Comparison of ENCODE assay signal across 8 cellular contexts in the genomic region with DNA sequence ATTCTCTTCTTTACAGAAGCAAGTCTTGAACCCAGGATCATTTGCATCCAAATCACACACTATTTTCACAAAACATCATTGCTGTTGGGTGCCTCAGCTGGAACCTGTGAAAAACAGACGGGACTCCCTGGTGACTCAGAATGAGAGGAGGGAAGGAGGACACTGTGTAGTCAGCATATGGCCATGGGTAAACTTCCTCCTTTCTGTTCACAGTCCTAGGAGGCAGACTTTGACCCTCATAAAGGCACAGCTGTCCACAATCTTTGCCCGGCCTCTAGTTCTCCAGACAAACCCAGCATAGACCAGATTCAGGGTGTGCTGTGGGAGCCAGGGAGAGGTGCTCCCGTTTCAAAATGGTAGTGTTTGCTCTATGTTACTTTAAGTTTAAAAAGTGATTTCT.
DNase-seq lines count a peak whose midpoint lies in the region; ATAC-seq, FAIRE-seq and TF ChIP-seq lines count a peak whose summit lies in the region.

No MANE protein-coding gene starts in this region.

- H3K4me1 ChIP-seq in HepG2 (ENCODE audit: insufficient read depth, low read length), result peaks cover 17% of the 10 kb centered on the region
- peaks cover 13% of the 10 kb centered on the region for H3K4me1 ChIP-seq in endodermal cell (ENCODE audit: control insufficient read depth, insufficient read depth, low read length)

- POLR2A ChIA-PET in HepG2 (lab: Yijun Ruan, JAX), result interaction anchor here (1.2 kb wide), 1 partner anchor 441 kb away, joined by 3 read pairs; a partner anchor contains a TSS
- POLR2A ChIA-PET in activated CD4-positive, alpha-beta T cell treated with anti-CD3 and anti-CD28 coated beads for 36 hours (lab: Charles Lee), result no interaction called here

- H2AFZ ChIP-seq in HepG2 (ENCODE audit: low read length), result no peak overlapping the region

- 0% methylated on average over 3 of the region's 3 CpGs for WGBS in HepG2 (ENCODE audit: low lambda C conversion rate)
- 71 to 74% methylated on average over 2 to 3 of the region's 3 CpGs for WGBS in endodermal cell (ENCODE audit: insufficient coverage in 1 of 2, insufficient read length in 1 of 2), 2 experiments

- peaks cover 8% of the 10 kb centered on the region for H3K4me1 Mint-ChIP-seq in activated CD4-positive, alpha-beta T cell treated with anti-CD3 and anti-CD28 coated beads for 36 hours
- peaks cover 4% of the 10 kb centered on the region for H3K4me1 Mint-ChIP-seq in T-helper 2 cell treated with Interferon-gamma antibody and Interleukin-4, amounts not matched to agents 5 μg/mL and 100 μg/mL, for 36 hours (ENCODE audit: low read depth)
- H3K4me1 Mint-ChIP-seq in endodermal cell, result peaks cover 35% of the 10 kb centered on the region

- H3K9me3 Mint-ChIP-seq in activated CD4-positive, alpha-beta T cell treated with anti-CD3 and anti-CD28 coated beads for 36 hours (ENCODE audit: low read depth), result no peaks in the 10 kb centered on the region
- H3K9me3 Mint-ChIP-seq in T-helper 2 cell treated with Interferon-gamma antibody and Interleukin-4, amounts not matched to agents 5 μg/mL and 100 μg/mL, for 36 hours, result no peaks in the 10 kb centered on the region
- H3K9me3 Mint-ChIP-seq in endodermal cell, result no peaks in the 10 kb centered on the region

- CTCF ChIA-PET in HepG2 (lab: Yijun Ruan, JAX; ENCODE audit: low intra/inter-chr PET ratio, low total read pairs), result no interaction called here
- CTCF ChIA-PET in activated CD4-positive, alpha-beta T cell treated with anti-CD3 and anti-CD28 coated beads for 36 hours (lab: Charles Lee), result interaction anchor here (0.6 kb wide), 1 partner anchor 56 kb away, joined by 3 read pairs; no protein-coding TSS in a partner anchor

- peak in 1 of 2 experiments; percentile 45; a peak in 1 of 4 replicates for TF ChIP-seq EP300 in HepG2 (IDR thresholded peaks at IDR 0.05; ENCODE audit: low read depth in 2 of 2, low read length in 2 of 2)
- TF ChIP-seq EP300 in HepG2 (CRISPR knock-in tag; IDR thresholded peaks at IDR 0.05; ENCODE audit: borderline replicate concordance), result no peak

- no peaks in the 10 kb centered on the region for H3K9me3 ChIP-seq in HepG2 (ENCODE audit: low read length)
- H3K9me3 ChIP-seq in endodermal cell (ENCODE audit: control insufficient read depth, low read length), result no peaks in the 10 kb centered on the region

- peaks cover 2% of the 10 kb centered on the region for H3K27me3 Mint-ChIP-seq in activated CD4-positive, alpha-beta T cell treated with anti-CD3 and anti-CD28 coated beads for 36 hours
- peaks cover 12% of the 10 kb centered on the region for H3K27me3 Mint-ChIP-seq in T-helper 2 cell treated with Interferon-gamma antibody and Interleukin-4, amounts not matched to agents 5 μg/mL and 100 μg/mL, for 36 hours (ENCODE audit: low read depth)
- peaks cover 3% of the 10 kb centered on the region for H3K27me3 Mint-ChIP-seq in endodermal cell (ENCODE audit: insufficient read depth)

- ATAC-seq in GM18870 (IDR thresholded peaks at IDR 0.05; ENCODE audit: unreplicated experiment) (peak; percentile 100), HG02763 (IDR thresholded peaks at IDR 0.05; ENCODE audit: unreplicated experiment) (peak; percentile 97), HepG2 (peak; percentile 99)
- ATAC-seq in activated CD4-positive, alpha-beta T cell treated with anti-CD3 and anti-CD28 coated beads for 36 hours, result no peak

- DNase-seq in NOMO-1 treated with DMSO at 0.1 percent for 48 hours (lab: John Stamatoyannopoulos, UW; ENCODE audit: unreplicated experiment) (peak; percentile 90), HepG2 (ENCODE audit: low spot score) (peak; percentile 67), NCI-H2171 treated with DMSO at 0.1 percent for 48 hours (lab: John Stamatoyannopoulos, UW) (no peak), endodermal cell (no peak)
- DNase-seq in activated CD4-positive, alpha-beta T cell treated with anti-CD3 and anti-CD28 coated beads for 36 hours, result no peak
- no peak for DNase-seq in T-helper 2 cell treated with Interferon-gamma antibody and Interleukin-4, amounts not matched to agents 5 μg/mL and 100 μg/mL, for 36 hours (ENCODE audit: low spot score)

- H3K4me3 ChIP-seq in HepG2 (replicated peaks in 1 of 3; ENCODE audit: insufficient read depth in 1 of 3, low read depth in 2 of 3, low read length in 3 of 3) (no peak overlapping the region), endodermal cell (ENCODE audit: low read length) (no peak overlapping the region)

- H3K4me3 Mint-ChIP-seq in activated CD4-positive, alpha-beta T cell treated with anti-CD3 and anti-CD28 coated beads for 36 hours, result no peak overlapping the region
- no peak overlapping the region for H3K4me3 Mint-ChIP-seq in T-helper 2 cell treated with Interferon-gamma antibody and Interleukin-4, amounts not matched to agents 5 μg/mL and 100 μg/mL, for 36 hours
- no peak overlapping the region for H3K4me3 Mint-ChIP-seq in endodermal cell

- H3K27me3 ChIP-seq in HepG2 (ENCODE audit: control insufficient read depth in 1 of 2, insufficient read depth in 2 of 2, low read length in 2 of 2) (no peaks in the 10 kb centered on the region), endodermal cell (ENCODE audit: control insufficient read depth, insufficient read depth, low read length, poor library complexity, severe bottlenecking) (peaks cover 5% of the 10 kb centered on the region)

- no peak for TF ChIP-seq RAD21 in HepG2 (CRISPR knock-in tag; IDR thresholded peaks at IDR 0.05)

- BruUV-seq in HepG2 (replicated peaks; lab: Mats Ljungman, UMichigan), result no TSS peak

- H4K20me1 ChIP-seq in HepG2 (ENCODE audit: insufficient read depth, low read length), result no peaks in the 10 kb centered on the region

- H3K4me2 ChIP-seq in HepG2 (ENCODE audit: low read depth, low read length), result peak overlapping the region; percentile 44

- H3K79me2 ChIP-seq in HepG2 (ENCODE audit: insufficient read depth, low read length), result no peaks in the 10 kb centered on the region

- intact Hi-C loops in HepG2 (cut with micrococcal nuclease; ENCODE audit: unreplicated experiment), result loop anchor here (2.0 kb wide), 2 partner anchors 38 to 64 kb away; no protein-coding TSS in a partner anchor
- intact Hi-C loops in activated CD4-positive, alpha-beta T cell treated with anti-CD3 and anti-CD28 coated beads for 36 hours (cut with DNase I, micrococcal nuclease), result no loop called here

- peaks cover 6% of the 10 kb centered on the region for H3K36me3 Mint-ChIP-seq in activated CD4-positive, alpha-beta T cell treated with anti-CD3 and anti-CD28 coated beads for 36 hours (ENCODE audit: low read depth)
- no peaks in the 10 kb centered on the region for H3K36me3 Mint-ChIP-seq in T-helper 2 cell treated with Interferon-gamma antibody and Interleukin-4, amounts not matched to agents 5 μg/mL and 100 μg/mL, for 36 hours (ENCODE audit: low read depth)
- no peaks in the 10 kb centered on the region for H3K36me3 Mint-ChIP-seq in endodermal cell (ENCODE audit: low read depth)

- H3K27ac Mint-ChIP-seq in activated CD4-positive, alpha-beta T cell treated with anti-CD3 and anti-CD28 coated beads for 36 hours, result no peak overlapping the region
- H3K27ac Mint-ChIP-seq in T-helper 2 cell treated with Interferon-gamma antibody and Interleukin-4, amounts not matched to agents 5 μg/mL and 100 μg/mL, for 36 hours, result no peak overlapping the region
- H3K27ac Mint-ChIP-seq in endodermal cell, result no peak overlapping the region

- H3K9ac ChIP-seq in HepG2 (ENCODE audit: insufficient read depth, low read depth, low read length) (no peak overlapping the region), endodermal cell (ENCODE audit: extremely low read depth, low read length, poor library complexity, severe bottlenecking) (no peak overlapping the region)

- TF ChIP-seq CTCF in HepG2 (CRISPR knock-in tag; IDR thresholded peaks at IDR 0.05) (no peak), endodermal cell (conservative IDR thresholded peaks at IDR 0.05) (no peak)

- H3K27ac ChIP-seq in HepG2 (ENCODE audit: extremely low read length, insufficient read depth, low read length) (no peak overlapping the region), endodermal cell (ENCODE audit: low read depth, low read length) (no peak overlapping the region)

- TF ChIP-seq POLR2A in HepG2 (IDR thresholded peaks at IDR 0.05; ENCODE audit: insufficient read depth in 1 of 2, low read depth in 2 of 2, low read length in 2 of 2), result no peak

- peak; percentile 65 for FAIRE-seq in HepG2 (lab: Jason Lieb, UNC)

- in situ Hi-C loops in HepG2 (cut with HindIII; ENCODE audit: extremely low pct_ligation_motif_present, low pct_unique_long_range_greater_than_20kb), result no loop called here

- H3K36me3 ChIP-seq in HepG2 (replicated peaks in 1 of 2; ENCODE audit: control insufficient read depth in 1 of 2, insufficient read depth in 2 of 2, low read length in 2 of 2), result no peaks in the 10 kb centered on the region
- no peaks in the 10 kb centered on the region for H3K36me3 ChIP-seq in endodermal cell (ENCODE audit: control insufficient read depth, insufficient read depth, low read length)

TF ChIP-seq in HepG2, 621 proteins besides CTCF, POLR2A, EP300 and RAD21 (continues in another document):
- no peak for TF ChIP-seq HDAC6 (IDR thresholded peaks at IDR 0.05; ENCODE audit: low read depth, low read length)
- no peak for TF ChIP-seq PHB2 (IDR thresholded peaks at IDR 0.05; ENCODE audit: partially characterized antibody)
- no peak for TF ChIP-seq ATM (IDR thresholded peaks at IDR 0.05; ENCODE audit: borderline replicate concordance)
- TF ChIP-seq KAT8 (CRISPR knock-in tag; IDR thresholded peaks at IDR 0.05), result 0 out of 2 replicates have a peak, but pooled peaks have one; percentile 31
- peak; percentile 30; the same call in 1 of the 2 replicates for TF ChIP-seq POGZ (CRISPR knock-in tag; IDR thresholded peaks at IDR 0.05)
- no peak for TF ChIP-seq HOXD1 (CRISPR knock-in tag; IDR thresholded peaks at IDR 0.05)
- no peak for TF ChIP-seq ZNF337 (CRISPR knock-in tag; IDR thresholded peaks at IDR 0.05; ENCODE audit: borderline replicate concordance, low read depth)
- no peak for TF ChIP-seq MAZ (IDR thresholded peaks at IDR 0.05; ENCODE audit: borderline replicate concordance, low read depth, low read length)
- no peak for TF ChIP-seq MAZ (CRISPR knock-in tag; IDR thresholded peaks at IDR 0.05; ENCODE audit: low read depth)

Comparison
In these comparisons a context has a peak if more than half of its experiments do, and no peak if none do; other contexts are left out.
1. DNase-seq: peak in NOMO-1 treated with DMSO at 0.1 percent for 48 hours (single experiment) and HepG2 (single experiment); none in activated CD4-positive, alpha-beta T cell treated with anti-CD3 and anti-CD28 coated beads for 36 hours (single experiment), NCI-H2171 treated with DMSO at 0.1 percent for 48 hours (single experiment), T-helper 2 cell treated with Interferon-gamma antibody and Interleukin-4, amounts not matched to agents 5 μg/mL and 100 μg/mL, for 36 hours (single experiment) and endodermal cell (single experiment).